Comparison of ENCODE assay signal across 8 cellular contexts in the genomic region with DNA sequence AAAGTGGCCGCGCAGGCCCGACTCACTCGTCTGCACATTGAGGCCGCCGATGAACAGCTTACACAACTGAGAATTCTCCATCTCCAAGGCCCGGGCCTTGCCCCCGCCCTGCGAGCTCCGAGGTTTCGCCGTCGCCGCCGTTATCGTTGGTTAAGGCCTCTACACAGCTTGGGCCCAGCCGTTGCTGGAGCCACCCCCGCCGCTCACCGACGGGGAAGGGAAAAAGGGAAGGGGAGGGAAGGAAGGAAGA. TPM values are rescaled to one million over a fixed set of nuclear protein-coding genes. Genes with fewer than 3 reads are reported as not detected.
DNase-seq lines count a peak whose midpoint lies in the region; ATAC-seq lines count a peak whose summit lies in the region.

No MANE protein-coding gene starts in this region.

- peak overlapping the region; percentile 93 for H3K4me3 ChIP-seq in iPS-18a (ENCODE audit: low read length)
- peak overlapping the region; percentile 84 to 98 (median 96) for H3K4me3 ChIP-seq in subcutaneous abdominal adipose tissue (ENCODE audit: low read depth in 1 of 5, low read length in 5 of 5)

- no peaks in the 10 kb centered on the region for H3K9me3 Mint-ChIP-seq in activated CD4-positive, alpha-beta T cell treated with anti-CD3 and anti-CD28 coated beads, Interleukin-2, amount 10 ng/mL, durations not matched to agents 7 days and 5 days
- H3K9me3 Mint-ChIP-seq in activated naive CD8-positive, alpha-beta T cell (ENCODE audit: low read depth), result no peaks in the 10 kb centered on the region

- H3K27me3 ChIP-seq in iPS-18a (ENCODE audit: control insufficient read depth, insufficient read depth, low read length), result no peaks in the 10 kb centered on the region
- no peaks in the 10 kb centered on the region for H3K27me3 ChIP-seq in subcutaneous abdominal adipose tissue (ENCODE audit: control insufficient read depth in 5 of 5, insufficient read depth in 4 of 5, low read length in 5 of 5)

- POLR2A ChIA-PET in activated CD4-positive, alpha-beta T cell treated with anti-CD3 and anti-CD28 coated beads, Interleukin-2, amount 10 ng/mL, durations not matched to agents 7 days and 5 days (lab: Charles Lee), result no interaction called here

- H3K27ac Mint-ChIP-seq in activated CD4-positive, alpha-beta T cell treated with anti-CD3 and anti-CD28 coated beads, Interleukin-2, amount 10 ng/mL, durations not matched to agents 7 days and 5 days, result peak overlapping the region; percentile 100
- peak overlapping the region; percentile 100 for H3K27ac Mint-ChIP-seq in activated naive CD8-positive, alpha-beta T cell

- no peaks in the 10 kb centered on the region for H3K27me3 Mint-ChIP-seq in activated CD4-positive, alpha-beta T cell treated with anti-CD3 and anti-CD28 coated beads, Interleukin-2, amount 10 ng/mL, durations not matched to agents 7 days and 5 days
- no peaks in the 10 kb centered on the region for H3K27me3 Mint-ChIP-seq in activated naive CD8-positive, alpha-beta T cell

- peaks cover 43% of the 10 kb centered on the region for H3K36me3 Mint-ChIP-seq in activated CD4-positive, alpha-beta T cell treated with anti-CD3 and anti-CD28 coated beads, Interleukin-2, amount 10 ng/mL, durations not matched to agents 7 days and 5 days (ENCODE audit: low read depth)
- H3K36me3 Mint-ChIP-seq in activated naive CD8-positive, alpha-beta T cell, result peaks cover 17% of the 10 kb centered on the region

- H3K9ac ChIP-seq in iPS-18a (ENCODE audit: low read length), result peak overlapping the region; percentile 99
- peak overlapping the region; percentile 96 to 100 (median 100) for H3K9ac ChIP-seq in subcutaneous abdominal adipose tissue (ENCODE audit: low read length in 5 of 5)

- H3K4me1 ChIP-seq in iPS-18a (ENCODE audit: control insufficient read depth, low read depth, low read length), result peaks cover 13% of the 10 kb centered on the region
- H3K4me1 ChIP-seq in subcutaneous abdominal adipose tissue (ENCODE audit: control insufficient read depth in 5 of 5, insufficient read depth in 5 of 5, low read length in 5 of 5), result peaks cover 3 to 37% (median 28%) of the 10 kb centered on the region in 5 donors

- peaks cover 27% of the 10 kb centered on the region for H3K4me1 Mint-ChIP-seq in activated CD4-positive, alpha-beta T cell treated with anti-CD3 and anti-CD28 coated beads, Interleukin-2, amount 10 ng/mL, durations not matched to agents 7 days and 5 days
- H3K4me1 Mint-ChIP-seq in activated naive CD8-positive, alpha-beta T cell (ENCODE audit: low read depth), result peaks cover 31% of the 10 kb centered on the region

- peak; percentile 13 for ATAC-seq in HG03066 (IDR thresholded peaks at IDR 0.05; ENCODE audit: low read depth, unreplicated experiment)

- H3K27ac ChIP-seq in iPS-18a (ENCODE audit: low read length), result peak overlapping the region; percentile 98
- peak overlapping the region; percentile 100 for H3K27ac ChIP-seq in subcutaneous abdominal adipose tissue (ENCODE audit: low read depth, low read length)

- DNase-seq in activated CD4-positive, alpha-beta T cell treated with anti-CD3 and anti-CD28 coated beads, Interleukin-2, amount 10 ng/mL, durations not matched to agents 7 days and 5 days, result no peak
- DNase-seq in activated CD4-positive, alpha-beta T cell treated with anti-CD3 and anti-CD28 coated beads, Interleukin-2, amount 50 U/mL, for 1 hour, result no peak
- DNase-seq in putamen (ENCODE audit: low spot score) (no peak), HuH-7 (ENCODE audit: low spot score) (no peak)

- CTCF ChIA-PET in activated CD4-positive, alpha-beta T cell treated with anti-CD3 and anti-CD28 coated beads, Interleukin-2, amount 10 ng/mL, durations not matched to agents 7 days and 5 days (lab: Charles Lee), result interaction anchor here (0.5 to 3.6 kb wide), 8 partner anchors 12 to 150 kb away, joined by 3 to 21 read pairs (median 4); partner anchors contain the start of gene KLHL3

- H3K36me3 ChIP-seq in iPS-18a (ENCODE audit: control insufficient read depth, low read depth, low read length) (peaks cover 16% of the 10 kb centered on the region), subcutaneous abdominal adipose tissue (ENCODE audit: control insufficient read depth in 5 of 5, insufficient read depth in 5 of 5, low read length in 5 of 5) (no peaks in the 10 kb centered on the region)

- H3K9me3 ChIP-seq in iPS-18a (ENCODE audit: control insufficient read depth, low read depth, low read length), result no peaks in the 10 kb centered on the region
- H3K9me3 ChIP-seq in subcutaneous abdominal adipose tissue (ENCODE audit: control insufficient read depth in 5 of 5, low read length in 5 of 5), result no peaks in the 10 kb centered on the region

- peak overlapping the region; percentile 95 for H3K4me3 Mint-ChIP-seq in activated CD4-positive, alpha-beta T cell treated with anti-CD3 and anti-CD28 coated beads, Interleukin-2, amount 10 ng/mL, durations not matched to agents 7 days and 5 days
- H3K4me3 Mint-ChIP-seq in activated naive CD8-positive, alpha-beta T cell, result peak overlapping the region; percentile 98

RNA-seq across cellular contexts. Expression of gene HNRNPA0, which starts 0.3 kb away (rescaled TPM):
- total RNA-seq in activated CD4-positive, alpha-beta T cell treated with anti-CD3 and anti-CD28 coated beads, Interleukin-2, amount 10 ng/mL, durations not matched to agents 7 days and 5 days, result 10 to 100 TPM; 26.0 to 31.8 TPM

RNA-seq across cellular contexts. Expression of gene KLHL3, which starts 18.0 kb away (rescaled TPM):
- 10 to 100 TPM; 24.1 to 27.1 TPM for total RNA-seq in activated CD4-positive, alpha-beta T cell treated with anti-CD3 and anti-CD28 coated beads, Interleukin-2, amount 10 ng/mL, durations not matched to agents 7 days and 5 days
